1 cellular context compared by ENCODE assay signal in the genomic region with DNA sequence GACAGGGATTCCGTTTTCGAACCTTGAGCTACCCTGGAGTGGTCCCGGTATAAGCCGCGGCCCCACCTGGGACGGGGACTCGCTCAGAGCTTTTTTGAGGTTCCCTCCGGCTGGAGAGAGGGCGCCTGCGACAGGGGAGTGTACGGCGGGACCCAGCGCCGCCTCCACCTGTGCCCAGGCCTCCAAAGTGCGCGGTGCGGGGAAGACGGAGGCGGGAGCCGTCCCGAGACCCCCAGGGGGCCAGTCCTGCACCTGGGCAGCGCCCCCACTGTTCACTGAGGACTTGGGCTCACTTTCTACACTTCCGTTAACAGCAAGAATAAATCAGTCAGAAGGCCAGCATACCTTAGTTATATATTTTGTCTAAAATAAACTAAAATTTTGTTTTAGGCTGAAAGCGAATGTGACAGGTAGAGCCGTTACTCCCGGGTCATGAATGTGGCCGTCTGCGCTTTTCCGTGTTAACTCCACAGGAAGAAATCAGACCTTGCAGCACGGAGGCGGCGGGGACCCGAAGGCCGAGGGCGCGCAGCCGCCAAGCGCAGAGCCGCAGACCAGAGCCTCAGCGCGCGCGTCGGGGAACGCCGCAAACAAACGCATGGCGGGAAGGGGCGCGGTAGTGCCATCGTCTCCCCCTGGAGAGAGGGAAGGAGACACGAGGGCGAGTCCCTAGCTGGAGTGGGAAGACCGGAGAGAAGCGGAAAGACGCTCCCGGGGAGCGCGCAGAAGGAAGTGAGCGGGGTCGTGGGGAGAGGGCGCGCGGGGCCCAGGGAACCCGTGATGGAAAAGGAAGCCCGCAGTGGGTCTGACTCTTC.
TF ChIP-seq lines count a peak whose summit lies in the region.

No MANE protein-coding gene starts in this region.

TF ChIP-seq in A549, 52 proteins besides CTCF, POLR2A, EP300 and RAD21:
- TF ChIP-seq, protein P1, sequence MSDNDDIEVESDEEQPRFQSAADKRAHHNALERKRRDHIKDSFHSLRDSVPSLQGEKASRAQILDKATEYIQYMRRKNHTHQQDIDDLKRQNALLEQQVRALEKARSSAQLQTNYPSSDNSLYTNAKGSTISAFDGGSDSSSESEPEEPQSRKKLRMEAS (IDR thresholded peaks at IDR 0.05), result peak; percentile 69; the same call in 1 of the 2 replicates
- no peak for TF ChIP-seq ESRRA (IDR thresholded peaks at IDR 0.05; ENCODE audit: borderline replicate concordance, low read length)
- TF ChIP-seq, protein P2, sequence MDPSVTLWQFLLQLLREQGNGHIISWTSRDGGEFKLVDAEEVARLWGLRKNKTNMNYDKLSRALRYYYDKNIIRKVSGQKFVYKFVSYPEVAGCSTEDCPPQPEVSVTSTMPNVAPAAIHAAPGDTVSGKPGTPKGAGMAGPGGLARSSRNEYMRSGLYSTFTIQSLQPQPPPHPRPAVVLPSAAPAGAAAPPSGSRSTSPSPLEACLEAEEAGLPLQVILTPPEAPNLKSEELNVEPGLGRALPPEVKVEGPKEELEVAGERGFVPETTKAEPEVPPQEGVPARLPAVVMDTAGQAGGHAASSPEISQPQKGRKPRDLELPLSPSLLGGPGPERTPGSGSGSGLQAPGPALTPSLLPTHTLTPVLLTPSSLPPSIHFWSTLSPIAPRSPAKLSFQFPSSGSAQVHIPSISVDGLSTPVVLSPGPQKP (IDR thresholded peaks at IDR 0.05; ENCODE audit: low read depth, low read length), result no peak
- no peak for TF ChIP-seq TFCP2L1 (CRISPR knock-in tag; IDR thresholded peaks at IDR 0.05)
- TF ChIP-seq RNF2 (IDR thresholded peaks at IDR 0.05; ENCODE audit: borderline replicate concordance, low read depth), result peak; percentile 52; the same call in 1 of the 2 replicates
- TF ChIP-seq, protein P3, sequence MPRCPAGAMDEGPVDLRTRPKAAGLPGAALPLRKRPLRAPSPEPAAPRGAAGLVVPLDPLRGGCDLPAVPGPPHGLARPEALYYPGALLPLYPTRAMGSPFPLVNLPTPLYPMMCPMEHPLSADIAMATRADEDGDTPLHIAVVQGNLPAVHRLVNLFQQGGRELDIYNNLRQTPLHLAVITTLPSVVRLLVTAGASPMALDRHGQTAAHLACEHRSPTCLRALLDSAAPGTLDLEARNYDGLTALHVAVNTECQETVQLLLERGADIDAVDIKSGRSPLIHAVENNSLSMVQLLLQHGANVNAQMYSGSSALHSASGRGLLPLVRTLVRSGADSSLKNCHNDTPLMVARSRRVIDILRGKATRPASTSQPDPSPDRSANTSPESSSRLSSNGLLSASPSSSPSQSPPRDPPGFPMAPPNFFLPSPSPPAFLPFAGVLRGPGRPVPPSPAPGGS (IDR thresholded peaks at IDR 0.05), result no peak
- TF ChIP-seq HDAC2 (IDR thresholded peaks at IDR 0.05), result 0 out of 2 replicates have a peak, but pooled peaks have one; percentile 55
- TF ChIP-seq RCOR1 (IDR thresholded peaks at IDR 0.05; ENCODE audit: low read depth, low read length), result no peak
- no peak for TF ChIP-seq NR3C1 (IDR thresholded peaks at IDR 0.05)
- TF ChIP-seq, protein P4, sequence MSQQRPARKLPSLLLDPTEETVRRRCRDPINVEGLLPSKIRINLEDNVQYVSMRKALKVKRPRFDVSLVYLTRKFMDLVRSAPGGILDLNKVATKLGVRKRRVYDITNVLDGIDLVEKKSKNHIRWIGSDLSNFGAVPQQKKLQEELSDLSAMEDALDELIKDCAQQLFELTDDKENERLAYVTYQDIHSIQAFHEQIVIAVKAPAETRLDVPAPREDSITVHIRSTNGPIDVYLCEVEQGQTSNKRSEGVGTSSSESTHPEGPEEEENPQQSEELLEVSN (IDR thresholded peaks at IDR 0.05; ENCODE audit: borderline replicate concordance, low read depth), result peak; percentile 84
- no peak for TF ChIP-seq NPAS2 (CRISPR knock-in tag; IDR thresholded peaks at IDR 0.05; ENCODE audit: borderline replicate concordance)
